Comparison of ENCODE assay signal across 4 cellular contexts in the genomic region with DNA sequence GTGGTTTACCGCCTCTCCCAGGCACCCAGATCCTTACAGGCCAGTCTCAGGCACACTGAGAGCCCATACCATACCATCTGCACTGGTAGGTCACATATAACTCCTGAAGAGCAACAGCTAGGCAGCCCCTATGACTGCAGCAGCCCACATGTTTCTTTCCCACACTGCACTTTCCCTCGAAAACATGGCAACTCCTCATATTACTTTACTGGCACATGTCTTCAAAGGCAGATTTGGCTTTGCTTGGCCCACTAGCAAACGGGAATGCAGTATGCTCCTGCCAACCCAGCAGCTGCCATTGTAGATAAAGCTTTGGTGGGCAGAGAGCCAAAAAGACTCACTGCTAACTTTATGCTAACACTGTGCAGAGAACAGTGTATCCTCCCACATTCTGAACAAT. TPM values are rescaled to one million over a fixed set of nuclear protein-coding genes. Genes with fewer than 3 reads are reported as not detected.
"Had no signal": no experiment of that assay in that cellular context is flagged by ENCODE, and none has a peak within 500 bp of the region (broad histone marks: within the 10 kb centered on the region; RNA-seq: fewer than 3 reads in every experiment).

No MANE protein-coding gene starts in this region.

RNA-seq across cellular contexts. Expression of gene BPY2C, which starts 56.3 kb away (rescaled TPM):
- total RNA-seq: LHCN-M2, M059J, MCF 10A, NCI-H460 had no signal
